Comparison of ENCODE assay signal across 8 cellular contexts in the genomic region with DNA sequence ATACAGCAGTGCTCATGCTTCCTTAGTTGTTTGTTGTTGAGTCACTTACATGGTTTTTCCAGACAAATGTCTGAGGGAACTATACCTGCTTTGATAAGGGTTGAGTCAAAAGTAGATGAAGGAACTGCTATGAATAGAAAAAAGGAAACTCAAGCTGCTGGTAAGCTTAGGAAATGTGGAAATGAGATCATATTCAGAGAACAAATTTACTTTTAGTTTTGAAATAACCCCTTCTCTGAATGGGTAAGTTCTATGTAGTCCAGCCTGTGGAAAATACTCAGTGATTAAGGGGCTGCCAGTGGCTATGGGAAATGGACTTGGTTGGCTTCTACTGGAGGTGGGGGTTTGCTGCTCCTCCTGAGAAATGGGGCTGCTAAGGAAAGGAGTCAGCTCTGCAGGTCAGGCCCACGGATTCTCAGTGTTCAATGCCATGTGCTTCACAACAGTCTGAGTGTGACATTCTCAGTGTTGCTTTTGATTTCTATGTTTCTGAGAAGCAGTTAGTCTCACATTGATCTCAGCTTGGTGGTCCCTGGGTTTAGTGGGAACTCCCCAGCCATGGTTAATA. TPM values are rescaled to one million over a fixed set of nuclear protein-coding genes. Genes with fewer than 3 reads are reported as not detected.
DNase-seq lines count a peak whose midpoint lies in the region; ATAC-seq and TF ChIP-seq lines count a peak whose summit lies in the region.

No MANE protein-coding gene starts in this region.

- no peaks in the 10 kb centered on the region for H3K27me3 Mint-ChIP-seq in activated CD4-positive, alpha-beta T cell treated with anti-CD3 and anti-CD28 coated beads for 36 hours
- no peaks in the 10 kb centered on the region for H3K27me3 Mint-ChIP-seq in activated CD8-positive, alpha-beta T cell treated with anti-CD3 and anti-CD28 coated beads for 36 hours

- peaks cover 62% of the 10 kb centered on the region for H3K4me1 Mint-ChIP-seq in activated CD4-positive, alpha-beta T cell treated with anti-CD3 and anti-CD28 coated beads for 36 hours
- H3K4me1 Mint-ChIP-seq in activated CD8-positive, alpha-beta T cell treated with anti-CD3 and anti-CD28 coated beads for 36 hours (ENCODE audit: low read depth) = peaks cover 52% of the 10 kb centered on the region
- H3K4me1 Mint-ChIP-seq in stimulated activated effector memory CD8-positive, alpha-beta T cell treated with anti-CD3 and anti-CD28 coated beads, Interleukin-12 subunit alpha, Interleukin-12 subunit beta, amount 100 ng/mL, for 72 hours = peaks cover 63% of the 10 kb centered on the region

- CTCF ChIA-PET in activated CD4-positive, alpha-beta T cell treated with anti-CD3 and anti-CD28 coated beads for 36 hours (lab: Charles Lee) = interaction anchor here (0.8 to 3.3 kb wide), 9 partner anchors 9 to 833 kb away, joined by 3 to 17 read pairs (median 5); no protein-coding TSS in a partner anchor
- CTCF ChIA-PET in activated CD8-positive, alpha-beta T cell treated with anti-CD3 and anti-CD28 coated beads for 36 hours (lab: Charles Lee) = interaction anchor here (1.1 to 4.4 kb wide), 9 partner anchors 9 to 466 kb away, joined by 3 to 21 read pairs (median 9); partner anchors contain the start of gene ELL2

- intact Hi-C loops in activated CD4-positive, alpha-beta T cell treated with anti-CD3 and anti-CD28 coated beads for 36 hours (cut with DNase I, micrococcal nuclease) = loop anchor here (1.0 to 5.0 kb wide), 12 partner anchors 8 to 1097 kb away; partner anchors contain the start of genes CAST (in 1 of the 2) and GLRX (in 1 of the 2)
- intact Hi-C loops in activated CD8-positive, alpha-beta T cell treated with anti-CD3 and anti-CD28 coated beads for 36 hours (cut with micrococcal nuclease) = loop anchor here (1.0 to 5.0 kb wide), 4 partner anchors 11 to 197 kb away; partner anchors contain the start of gene ELL2

- H3K9me3 Mint-ChIP-seq in activated CD4-positive, alpha-beta T cell treated with anti-CD3 and anti-CD28 coated beads for 36 hours (ENCODE audit: low read depth) = peaks cover 3% of the 10 kb centered on the region
- H3K9me3 Mint-ChIP-seq in activated CD8-positive, alpha-beta T cell treated with anti-CD3 and anti-CD28 coated beads for 36 hours = peaks cover 4% of the 10 kb centered on the region
- H3K9me3 Mint-ChIP-seq in stimulated activated effector memory CD8-positive, alpha-beta T cell treated with anti-CD3 and anti-CD28 coated beads, Interleukin-12 subunit alpha, Interleukin-12 subunit beta, amount 100 ng/mL, for 72 hours = no peaks in the 10 kb centered on the region

- H3K27ac Mint-ChIP-seq in activated CD4-positive, alpha-beta T cell treated with anti-CD3 and anti-CD28 coated beads for 36 hours = peak overlapping the region; percentile 98
- H3K27ac Mint-ChIP-seq in activated CD8-positive, alpha-beta T cell treated with anti-CD3 and anti-CD28 coated beads for 36 hours = peak overlapping the region; percentile 100
- H3K27ac Mint-ChIP-seq in stimulated activated effector memory CD8-positive, alpha-beta T cell treated with anti-CD3 and anti-CD28 coated beads, Interleukin-12 subunit alpha, Interleukin-12 subunit beta, amount 100 ng/mL, for 72 hours = peak overlapping the region; percentile 91

- DNase-seq in activated CD4-positive, alpha-beta T cell treated with anti-CD3 and anti-CD28 coated beads for 36 hours = peak; percentile 70
- no peak for DNase-seq in activated CD4-positive, alpha-beta T cell treated with anti-CD3 and anti-CD28 coated beads for 1 hour
- DNase-seq in activated CD8-positive, alpha-beta T cell treated with anti-CD3 and anti-CD28 coated beads for 36 hours = peak; percentile 82
- DNase-seq in iris pigment epithelial cell (ENCODE audit: low read depth) = peak; percentile 83
- DNase-seq in stimulated activated effector memory CD8-positive, alpha-beta T cell treated with anti-CD3 and anti-CD28 coated beads, Interleukin-12 subunit alpha, Interleukin-12 subunit beta, amount 100 ng/mL, for 72 hours (ENCODE audit: low spot score in 2 of 2) = peak in 1 of 2 donors; percentile 82
- no peak for DNase-seq in NCI-H1092 treated with DMSO at 0.1 percent for 48 hours (lab: John Stamatoyannopoulos, UW)
- no peak for DNase-seq in NCI-H2029 (lab: John Stamatoyannopoulos, UW)

- POLR2A ChIA-PET in activated CD4-positive, alpha-beta T cell treated with anti-CD3 and anti-CD28 coated beads for 36 hours (lab: Charles Lee) = interaction anchor here (0.5 to 2.5 kb wide), 7 partner anchors 8 to 792 kb away, joined by 3 to 8 read pairs (median 3); partner anchors contain the start of genes CAST and RFESD
- POLR2A ChIA-PET in activated CD8-positive, alpha-beta T cell treated with anti-CD3 and anti-CD28 coated beads for 36 hours (lab: Charles Lee) = interaction anchor here (0.5 to 3.8 kb wide), 6 partner anchors 8 to 238 kb away, joined by 3 to 15 read pairs (median 6); no protein-coding TSS in a partner anchor

- peak overlapping the region; percentile 63 for H3K4me3 Mint-ChIP-seq in activated CD4-positive, alpha-beta T cell treated with anti-CD3 and anti-CD28 coated beads for 36 hours
- H3K4me3 Mint-ChIP-seq in activated CD8-positive, alpha-beta T cell treated with anti-CD3 and anti-CD28 coated beads for 36 hours = peak overlapping the region; percentile 65
- peak overlapping the region; percentile 65 for H3K4me3 Mint-ChIP-seq in stimulated activated effector memory CD8-positive, alpha-beta T cell treated with anti-CD3 and anti-CD28 coated beads, Interleukin-12 subunit alpha, Interleukin-12 subunit beta, amount 100 ng/mL, for 72 hours

- ATAC-seq in activated CD4-positive, alpha-beta T cell treated with anti-CD3 and anti-CD28 coated beads for 36 hours = peak; percentile 78
- peak; percentile 66 for ATAC-seq in HG03280 (IDR thresholded peaks at IDR 0.05; ENCODE audit: unreplicated experiment)
- peak; percentile 82 for ATAC-seq in activated CD8-positive, alpha-beta T cell treated with anti-CD3 and anti-CD28 coated beads for 36 hours
- peak; percentile 89 for ATAC-seq in stimulated activated effector memory CD8-positive, alpha-beta T cell treated with anti-CD3 and anti-CD28 coated beads, Interleukin-12 subunit alpha, Interleukin-12 subunit beta, amount 100 ng/mL, for 72 hours

- peaks cover 3% of the 10 kb centered on the region for H3K36me3 Mint-ChIP-seq in activated CD4-positive, alpha-beta T cell treated with anti-CD3 and anti-CD28 coated beads for 36 hours (ENCODE audit: low read depth)
- H3K36me3 Mint-ChIP-seq in activated CD8-positive, alpha-beta T cell treated with anti-CD3 and anti-CD28 coated beads for 36 hours (ENCODE audit: low read depth) = peaks cover 4% of the 10 kb centered on the region
- H3K36me3 Mint-ChIP-seq in stimulated activated effector memory CD8-positive, alpha-beta T cell treated with anti-CD3 and anti-CD28 coated beads, Interleukin-12 subunit alpha, Interleukin-12 subunit beta, amount 100 ng/mL, for 72 hours = no peaks in the 10 kb centered on the region

- TF ChIP-seq CTCF in activated CD8-positive, alpha-beta T cell treated with anti-CD3 and anti-CD28 coated beads for 36 hours (IDR thresholded peaks at IDR 0.05) = no peak

RNA-seq across cellular contexts. Expression of gene GLRX, which starts 47.7 kb away (rescaled TPM):
- total RNA-seq in activated CD4-positive, alpha-beta T cell treated with anti-CD3 and anti-CD28 coated beads for 36 hours = 10 to 100 TPM; 21.0 to 31.5 TPM
- total RNA-seq in activated CD8-positive, alpha-beta T cell treated with anti-CD3 and anti-CD28 coated beads for 36 hours = 10 to 100 TPM; 28.4 to 32.6 TPM

Comparison
In these comparisons a context has a peak if more than half of its experiments do, and no peak if none do; other contexts are left out.
1. DNase-seq: peak in activated CD4-positive, alpha-beta T cell treated with anti-CD3 and anti-CD28 coated beads for 36 hours (single experiment), activated CD8-positive, alpha-beta T cell treated with anti-CD3 and anti-CD28 coated beads for 36 hours (single experiment) and iris pigment epithelial cell (single experiment); none in activated CD4-positive, alpha-beta T cell treated with anti-CD3 and anti-CD28 coated beads for 1 hour (single experiment), NCI-H1092 treated with DMSO at 0.1 percent for 48 hours (single experiment) and NCI-H2029 (single experiment).
2. Peak in every context shown above with its lines, with median percentiles within 50 percentile points of each other: ATAC-seq, H3K27ac Mint-ChIP-seq and H3K4me3 Mint-ChIP-seq.